ENCODE assay signal across 11 cellular contexts in genomic region chr6:33958208-33958862, GRCh38.
DNase-seq lines count a peak whose midpoint lies in the region; ATAC-seq and TF ChIP-seq lines count a peak whose summit lies in the region.
"Had no signal": no experiment of that assay in that cellular context is flagged by ENCODE, and none has a peak within 500 bp of the region (broad histone marks: within the 10 kb centered on the region; RNA-seq: fewer than 3 reads in every experiment).

No MANE protein-coding gene starts in this region.

- no peak overlapping the region for H2AFZ ChIP-seq in Karpas-422 (ENCODE audit: low read length)

- peak; percentile 10 for DNase-seq in NOMO-1 treated with DMSO at 0.1 percent for 48 hours (lab: John Stamatoyannopoulos, UW; ENCODE audit: unreplicated experiment)
- DNase-seq in NOMO-1 treated with dmso at 0.1 percent for 144 hours (lab: John Stamatoyannopoulos, UW; ENCODE audit: unreplicated experiment), result no peak
- peak; percentile 64 for DNase-seq in Karpas-422
- DNase-seq in neural crest cell (ENCODE audit: low read depth, low spot score), result no peak
- DNase-seq in T-helper 9 cell, result no peak
- DNase-seq in left lung, result no peak
- DNase-seq: activated CD4-positive, alpha-beta T cell treated with anti-CD3 and anti-CD28 coated beads, Interleukin-2, amount 50 U/mL, for 4 hours had no signal

- H3K27ac ChIP-seq in Karpas-422 (ENCODE audit: low read length) (no peak overlapping the region), left lung (no peak overlapping the region)
- H3K27ac ChIP-seq: dorsolateral prefrontal cortex had no signal

- H3K4me2 ChIP-seq in Karpas-422 (ENCODE audit: low read depth, low read length, poor library complexity, severe bottlenecking), result no peak overlapping the region

- H3K9ac ChIP-seq in Karpas-422 (ENCODE audit: low read length), result no peak overlapping the region

- intact Hi-C loops in left lung (cut with DNase I), result no loop called here

- H3K27ac Mint-ChIP-seq in brain (peak overlapping the region in 4 of 5 experiments; percentile 41 to 92 (median 77)), neural crest cell (ENCODE audit: unreplicated experiment) (no peak overlapping the region)
- H3K27ac Mint-ChIP-seq: memory B cell had no signal

- H3K4me3 ChIP-seq in Karpas-422 (ENCODE audit: low read length) (no peak overlapping the region), left lung (no peak overlapping the region)
- H3K4me3 ChIP-seq: dorsolateral prefrontal cortex had no signal

- 0 out of 2 replicates have a peak, but pooled peaks cover 3% of the 10 kb centered on the region for H4K20me1 ChIP-seq in Karpas-422 (ENCODE audit: insufficient read depth, low read depth, low read length)

- H3K9me3 Mint-ChIP-seq in brain (peaks cover 0 to 5% (median 0%) of the 10 kb centered on the region in 5 experiments), neural crest cell (no peaks in the 10 kb centered on the region)
- H3K9me3 Mint-ChIP-seq: memory B cell had no signal

- H3K4me1 ChIP-seq in Karpas-422 (ENCODE audit: low read length), result no peaks in the 10 kb centered on the region
- H3K4me1 ChIP-seq in left lung, result no peaks in the 10 kb centered on the region

- H3K27me3 ChIP-seq in Karpas-422 (ENCODE audit: low read length), result no peaks in the 10 kb centered on the region
- H3K27me3 ChIP-seq in left lung, result peaks cover 0 to 13% of the 10 kb centered on the region in 2 donors

- no peaks in the 10 kb centered on the region for H3K9me2 ChIP-seq in Karpas-422 (replicated peaks; ENCODE audit: insufficient read depth, low read length)

- peak; percentile 25 to 71 for TF ChIP-seq CTCF in brain (conservative IDR thresholded peaks at IDR 0.05)
- peak; percentile 44 for TF ChIP-seq CTCF in neural crest cell (conservative IDR thresholded peaks at IDR 0.05)
- no peak for TF ChIP-seq CTCF in left lung (IDR thresholded peaks at IDR 0.05)

- peaks cover 51% of the 10 kb centered on the region for H3K4me1 Mint-ChIP-seq in brain
- H3K4me1 Mint-ChIP-seq in neural crest cell, result peaks cover 8% of the 10 kb centered on the region

- H3K4me3 Mint-ChIP-seq in brain (peak overlapping the region in 1 of 5 experiments; percentile 47), neural crest cell (no peak overlapping the region)
- H3K4me3 Mint-ChIP-seq: memory B cell had no signal

- ATAC-seq in HG03565 (IDR thresholded peaks at IDR 0.05; ENCODE audit: unreplicated experiment) (no peak), left lung (no peak)

- H3K36me3 ChIP-seq in Karpas-422 (ENCODE audit: insufficient read depth, low read length), result no peaks in the 10 kb centered on the region
- H3K36me3 ChIP-seq in left lung, result no peaks in the 10 kb centered on the region

- H3K27me3 Mint-ChIP-seq in brain, result peaks cover 10% of the 10 kb centered on the region
- H3K27me3 Mint-ChIP-seq in neural crest cell (ENCODE audit: low read depth), result no peaks in the 10 kb centered on the region

- H3K79me2 ChIP-seq in Karpas-422 (ENCODE audit: low read length), result no peaks in the 10 kb centered on the region

- H3K9me3 ChIP-seq in Karpas-422 (ENCODE audit: low read length) (no peaks in the 10 kb centered on the region), left lung (no peaks in the 10 kb centered on the region)

- H3K36me3 Mint-ChIP-seq in brain, result no peaks in the 10 kb centered on the region
- no peaks in the 10 kb centered on the region for H3K36me3 Mint-ChIP-seq in neural crest cell (ENCODE audit: low read depth)
- H3K36me3 Mint-ChIP-seq: memory B cell had no signal

Comparison
In these comparisons a context has a peak if more than half of its experiments do, and no peak if none do; other contexts are left out.
1. DNase-seq: peak in NOMO-1 treated with DMSO at 0.1 percent for 48 hours (single experiment) and Karpas-422 (single experiment); none in NOMO-1 treated with dmso at 0.1 percent for 144 hours (single experiment), neural crest cell (single experiment), T-helper 9 cell (single experiment) and left lung (0 of 2).
2. CTCF ChIP-seq: peak in brain (2 of 2) and neural crest cell (single experiment); none in left lung (0 of 2).